In genomic region chr1:6062670-6063069, GRCh38 we compare ENCODE assay signal across 25 cellular contexts. TPM values are rescaled to one million over a fixed set of nuclear protein-coding genes. Genes with fewer than 3 reads are reported as not detected.
DNase-seq lines count a peak whose midpoint lies in the region; ATAC-seq, FAIRE-seq and TF ChIP-seq lines count a peak whose summit lies in the region.
"Had no signal": no experiment of that assay in that cellular context is flagged by ENCODE, and none has a peak within 500 bp of the region (broad histone marks: within the 10 kb centered on the region; RNA-seq: fewer than 3 reads in every experiment).

No MANE protein-coding gene starts in this region.

- intact Hi-C loops in IMR-90 (cut with micrococcal nuclease) (no loop called here), K562 (cut with micrococcal nuclease) (no loop called here), A673 (cut with micrococcal nuclease; ENCODE audit: unreplicated experiment) (no loop called here)

- ATAC-seq in A549 (no peak), IMR-90 (ENCODE audit: low read depth) (no peak), K562 (no peak)
- ATAC-seq: GM12878 had no signal

- H3K14ac ChIP-seq in IMR-90 (replicated peaks; ENCODE audit: low read depth, low read length) = no peak overlapping the region

- H3K79me2 ChIP-seq in K562 (ENCODE audit: control insufficient read depth, insufficient read depth, low read length) = no peaks in the 10 kb centered on the region

- H3K9ac ChIP-seq in IMR-90 (ENCODE audit: low read depth, low read length) (no peak overlapping the region), K562 (ENCODE audit: insufficient read depth in 1 of 2, low read depth in 2 of 2, low read length in 2 of 2) (no peak overlapping the region)
- H3K9ac ChIP-seq: BLaER1 had no signal

- BruUV-seq in IMR-90 (replicated peaks; lab: Mats Ljungman, UMichigan) (no TSS peak), K562 (replicated peaks; lab: Mats Ljungman, UMichigan) (no TSS peak), A673 (replicated peaks; lab: Mats Ljungman, UMichigan) (no TSS peak)

- H3K4me2 ChIP-seq in A549 (no peak overlapping the region), IMR-90 (ENCODE audit: low read depth, low read length) (no peak overlapping the region), K562 (ENCODE audit: insufficient read depth, low read length) (no peak overlapping the region)
- H3K4me2 ChIP-seq: BLaER1 had no signal

- H3K4me3 Mint-ChIP-seq in nephron progenitor cell = no peak overlapping the region
- H3K4me3 Mint-ChIP-seq: CD4-positive, alpha-beta memory T cell; CD4-positive, CD25-positive, alpha-beta regulatory T cell; CD8-positive, alpha-beta memory T cell had no signal

- H2AFZ ChIP-seq in IMR-90 (replicated peaks; ENCODE audit: low read length, poor library complexity) (no peak overlapping the region), K562 (ENCODE audit: low read depth, low read length) (no peak overlapping the region)

- no peak overlapping the region for H2BK120ac ChIP-seq in IMR-90 (ENCODE audit: low read depth, low read length)

- no peak for TF ChIP-seq EP300 in A549 (IDR thresholded peaks at IDR 0.05)
- no peak for TF ChIP-seq EP300 in K562 (IDR thresholded peaks at IDR 0.05; ENCODE audit: low read length)

- H3K4ac ChIP-seq in IMR-90 (ENCODE audit: low read depth, low read length) = no peak overlapping the region

- in situ Hi-C loops in IMR-90 (cut with MboI; ENCODE audit: low sequenced_read_pairs) = no loop called here
- in situ Hi-C loops in K562 (cut with MboI) = no loop called here

- H3K27ac Mint-ChIP-seq in nephron progenitor cell = no peak overlapping the region
- H3K27ac Mint-ChIP-seq: CD4-positive, alpha-beta memory T cell; CD4-positive, CD25-positive, alpha-beta regulatory T cell had no signal

- H4K8ac ChIP-seq in IMR-90 (ENCODE audit: low read depth in 2 of 2, low read length in 2 of 2) = no peak overlapping the region

- H3K27me3 Mint-ChIP-seq in nephron progenitor cell (ENCODE audit: low read depth, poor library complexity) = peaks cover 34% of the 10 kb centered on the region
- H3K27me3 Mint-ChIP-seq: CD4-positive, alpha-beta memory T cell; CD4-positive, CD25-positive, alpha-beta regulatory T cell; CD8-positive, alpha-beta memory T cell had no signal

- no peaks in the 10 kb centered on the region for H3K9me3 Mint-ChIP-seq in nephron progenitor cell
- H3K9me3 Mint-ChIP-seq: CD4-positive, alpha-beta memory T cell; CD4-positive, CD25-positive, alpha-beta regulatory T cell; CD8-positive, alpha-beta memory T cell had no signal

- peaks cover 10% of the 10 kb centered on the region; the same call in 1 of the 2 replicates for H3K27me3 ChIP-seq in IMR-90 (ENCODE audit: control insufficient read depth, insufficient read depth, low read length)
- peaks cover 59 to 93% of the 10 kb centered on the region in 2 experiments for H3K27me3 ChIP-seq in K562 (ENCODE audit: control insufficient read depth in 2 of 2, insufficient read depth in 2 of 2, low read length in 2 of 2)
- H3K27me3 ChIP-seq in A673 (replicated peaks; ENCODE audit: insufficient read depth, low read depth, low read length, poor library complexity) = peaks cover 3% of the 10 kb centered on the region
- H3K27me3 ChIP-seq: BE2C, BLaER1 had no signal

- 89% methylated on average over 6 of the region's 6 CpGs for WGBS in A549 (ENCODE audit: missing lambda C conversion rate)
- WGBS in IMR-90 (ENCODE audit: extremely low coverage in 2 of 2, insufficient read length in 1 of 2), 2 experiments = 20% methylated on average over 1 of the region's 6 CpGs; no CpG with 5 or more reads in 1 of the 2 experiments
- 4% methylated on average over 6 of the region's 6 CpGs for WGBS in K562 (ENCODE audit: insufficient coverage, low coverage, missing lambda C conversion rate)

- H3K23ac ChIP-seq in IMR-90 (ENCODE audit: low read depth, low read length) = no peak overlapping the region

- DNase-seq in A549 (ENCODE audit: low read depth in 1 of 2, low spot score in 1 of 2) (no peak), IMR-90 (no peak), K562 (ENCODE audit: extremely low read depth in 1 of 4, low spot score in 3 of 4) (no peak), A673 (ENCODE audit: low spot score) (no peak), nephron progenitor cell (no peak)
- DNase-seq: 8988T; ACHN; BE2C; C1 segment of cervical spinal cord; CD4-positive, alpha-beta memory T cell; CD4-positive, CD25-positive, alpha-beta regulatory T cell; CD8-positive, alpha-beta memory T cell; COR-L47; DMS 273 treated with DMSO at 0.1 percent for 48 hours; DMS153; DMS53; DMS79; DND-41; EL; GDM1 had no signal

- H3K9me3 ChIP-seq in A549 = no peaks in the 10 kb centered on the region
- H3K9me3 ChIP-seq in IMR-90 (ENCODE audit: control insufficient read depth, insufficient read depth, low read length) = no peaks in the 10 kb centered on the region
- H3K9me3 ChIP-seq in K562 (replicated peaks; ENCODE audit: control insufficient read depth, insufficient read depth, low read depth, low read length) = no peaks in the 10 kb centered on the region
- no peaks in the 10 kb centered on the region for H3K9me3 ChIP-seq in A673 (ENCODE audit: low read depth, low read length, poor library complexity, severe bottlenecking)
- H3K9me3 ChIP-seq: BE2C, BLaER1 had no signal

- TF ChIP-seq RAD21 in A549 (conservative IDR thresholded peaks at IDR 0.05 in 1 of 2, IDR thresholded peaks at IDR 0.05 in 1 of 2) (no peak), IMR-90 (IDR thresholded peaks at IDR 0.05; ENCODE audit: low read length) (no peak), K562 (CRISPR knock-in tag; conservative IDR thresholded peaks at IDR 0.05 in 1 of 2, IDR thresholded peaks at IDR 0.05 in 1 of 2) (no peak)

- CTCF ChIA-PET in A549 (lab: Yijun Ruan, JAX) = interaction anchor here (0.6 to 1.0 kb wide), 3 partner anchors 17 to 373 kb away, joined by 3 to 7 read pairs (median 5); partner anchors contain the start of gene KCNAB2
- CTCF ChIA-PET in IMR-90 (lab: Yijun Ruan, JAX) = interaction anchor here (1.2 kb wide), 1 partner anchor 10 kb away, joined by 3 read pairs; no protein-coding TSS in a partner anchor
- CTCF ChIA-PET in K562 (lab: Yijun Ruan, JAX; ENCODE audit: low intra/inter-chr PET ratio) = no interaction called here
- CTCF ChIA-PET in A673 (lab: Charles Lee) = no interaction called here

- no peak overlapping the region for H3K56ac ChIP-seq in IMR-90 (ENCODE audit: extremely low read depth, insufficient read depth, low read length)

- H4K20me1 ChIP-seq in IMR-90 (ENCODE audit: insufficient read depth, low read length) (no peaks in the 10 kb centered on the region), K562 (replicated peaks; ENCODE audit: control insufficient read depth, insufficient read depth, low read length) (peaks cover 58% of the 10 kb centered on the region)

- H2BK20ac ChIP-seq in IMR-90 (ENCODE audit: low read depth, low read length) = no peak overlapping the region

- no peaks in the 10 kb centered on the region for H3K79me1 ChIP-seq in IMR-90 (ENCODE audit: low read depth in 1 of 2, low read length in 2 of 2)

- H4K5ac ChIP-seq in IMR-90 (ENCODE audit: low read depth, low read length) = no peak overlapping the region

- no peak for FAIRE-seq in A549 (lab: Jason Lieb, UNC)
- FAIRE-seq in K562 (lab: Jason Lieb, UNC) = no peak
- FAIRE-seq: A204.1, GM12878, GM12892, GM18507 had no signal

- dilution Hi-C loops in IMR-90 (cut with HindIII; ENCODE audit: low sequenced_read_pairs, unreplicated experiment) = no loop called here

- H2BK15ac ChIP-seq in IMR-90 (ENCODE audit: low read depth, low read length) = no peak overlapping the region

- no peaks in the 10 kb centered on the region for H3K36me3 Mint-ChIP-seq in nephron progenitor cell (ENCODE audit: low read depth)

- no peaks in the 10 kb centered on the region for H3K36me3 ChIP-seq in IMR-90 (ENCODE audit: control insufficient read depth, insufficient read depth, low read length)
- H3K36me3 ChIP-seq in K562 (ENCODE audit: control insufficient read depth, insufficient read depth, low read length) = no peaks in the 10 kb centered on the region
- no peaks in the 10 kb centered on the region for H3K36me3 ChIP-seq in A673 (ENCODE audit: insufficient read depth, low read length, poor library complexity, severe bottlenecking)
- H3K36me3 ChIP-seq: BE2C had no signal

- H4K91ac ChIP-seq in IMR-90 (ENCODE audit: insufficient read depth, low read depth, low read length) = no peak overlapping the region

- H2AK9ac ChIP-seq in IMR-90 (replicated peaks; ENCODE audit: low read depth, low read length, poor library complexity) = no peak overlapping the region

- POLR2A ChIA-PET in A549 (lab: Yijun Ruan, JAX) = no interaction called here
- POLR2A ChIA-PET in IMR-90 (lab: Charles Lee; ENCODE audit: unreplicated experiment) = no interaction called here
- POLR2A ChIA-PET in K562 (lab: Yijun Ruan, JAX) = interaction anchor here (0.6 to 1.5 kb wide), 7 partner anchors 10 to 151 kb away, joined by 3 to 5 read pairs (median 3); no protein-coding TSS in a partner anchor
- POLR2A ChIA-PET in A673 (lab: Charles Lee; ENCODE audit: low non-redundant PET) = no interaction called here

- H3K4me1 Mint-ChIP-seq in nephron progenitor cell = peaks cover 4% of the 10 kb centered on the region

- H3K9me1 ChIP-seq in IMR-90 (ENCODE audit: insufficient read depth, low read length) = no peaks in the 10 kb centered on the region
- H3K9me1 ChIP-seq in K562 (ENCODE audit: control insufficient read depth, insufficient read depth, low read length) = no peaks in the 10 kb centered on the region

- H3K27ac ChIP-seq in A549 (no peak overlapping the region), IMR-90 (ENCODE audit: insufficient read depth, low read length) (no peak overlapping the region), K562 (ENCODE audit: extremely low read depth, low read depth, low read length) (no peak overlapping the region), A673 (ENCODE audit: low read depth, low read length, poor library complexity, severe bottlenecking) (no peak overlapping the region)
- H3K27ac ChIP-seq: BLaER1 had no signal

- TF ChIP-seq CTCF in A549 (IDR thresholded peaks at IDR 0.05) = no peak
- TF ChIP-seq CTCF in IMR-90 (conservative IDR thresholded peaks at IDR 0.05; ENCODE audit: low read depth, low read length) = no peak
- TF ChIP-seq CTCF in K562 (IDR thresholded peaks at IDR 0.05 in 2 of 3, conservative IDR thresholded peaks at IDR 0.05 in 1 of 3; ENCODE audit: insufficient read depth in 2 of 3, low read depth in 1 of 3, low read length in 3 of 3) = no peak
- no peak for TF ChIP-seq CTCF in A673 (conservative IDR thresholded peaks at IDR 0.05; ENCODE audit: low read depth, low read length)
- TF ChIP-seq CTCF in nephron progenitor cell (IDR thresholded peaks at IDR 0.05) = no peak

- no peak overlapping the region for H2AK5ac ChIP-seq in IMR-90 (ENCODE audit: low read depth, low read length)

- H3K4me1 ChIP-seq in A549 = no peaks in the 10 kb centered on the region
- no peaks in the 10 kb centered on the region for H3K4me1 ChIP-seq in IMR-90 (ENCODE audit: control insufficient read depth, insufficient read depth, low read length)
- H3K4me1 ChIP-seq in K562 (replicated peaks in 1 of 2; ENCODE audit: control insufficient read depth in 2 of 2, insufficient read depth in 2 of 2, low read length in 2 of 2) = peaks cover 0 to 10% of the 10 kb centered on the region in 2 experiments; a peak in 2 of 5 replicates
- H3K4me1 ChIP-seq in A673 (ENCODE audit: insufficient read depth, low read length, poor library complexity, severe bottlenecking) = no peaks in the 10 kb centered on the region

- no peak overlapping the region for H2BK5ac ChIP-seq in IMR-90 (ENCODE audit: low read depth, low read length, poor library complexity, severe bottlenecking)

- H3K18ac ChIP-seq in IMR-90 (ENCODE audit: low read depth, low read length) = no peak overlapping the region

- H3K4me3 ChIP-seq in A549 = no peak overlapping the region
- H3K4me3 ChIP-seq in IMR-90 (ENCODE audit: insufficient read depth, low read depth, low read length) = no peak overlapping the region
- no peak overlapping the region for H3K4me3 ChIP-seq in K562
- H3K4me3 ChIP-seq in A673 (ENCODE audit: low read depth, low read length, poor library complexity, severe bottlenecking) = no peak overlapping the region
- H3K4me3 ChIP-seq: BLaER1, GM12878 had no signal

- TF ChIP-seq POLR2A in A549 (IDR thresholded peaks at IDR 0.05; ENCODE audit: low read length) (no peak), IMR-90 (IDR thresholded peaks at IDR 0.05; ENCODE audit: low read depth, low read length) (no peak), K562 (conservative IDR thresholded peaks at IDR 0.05) (no peak)

RNA-seq across cellular contexts. Expression of gene KCNAB2, which starts 17.0 kb away (rescaled TPM):
- polyA plus RNA-seq in A549 (2011; rRNA removed) (6.4 and 7.3 TPM in 2 replicates), A549 (2017; fragmentation: RNase III; extraction: RNeasy Plus Mini Kit Qiagen cat#74134 plus additional on column Dnase treatment) (9.9 to 11.1 TPM (median 9.9 TPM) in 3 replicates), IMR-90 (2012; rRNA removed) (4.2 and 4.7 TPM in 2 replicates), K562 (2011; rRNA removed) (5.8 and 7.4 TPM in 2 replicates), K562 (2014; fragmentation: Illumina TruSeq; extraction: Trizol) (8.1 and 8.2 TPM in 2 replicates), K562 (2014; fragmentation: Nextera tagmentation; extraction: Ambion mirVana) (1 to 10 TPM; 1.8 to 2.4 TPM), K562 (2014; rRNA removed) (8.3 and 10.8 TPM in 2 replicates)
- polyA plus RNA-seq in A549 (2012; cell fraction: cytosol; rRNA removed) = 6.7 and 7.7 TPM in 2 replicates
- 13.2 and 15.0 TPM in 2 replicates for polyA plus RNA-seq in A549 (2012; cell fraction: nucleus; rRNA removed)
- polyA minus RNA-seq in A549 (2011; rRNA and poly(A)+ RNA removed) = 6.0 and 6.1 TPM in 2 replicates
- total RNA-seq in IMR-90 (2012; rRNA removed) (1.1 and 1.3 TPM in 2 replicates), K562 (2014; rRNA removed) (4.0 and 11.1 TPM in 2 replicates), K562 (2014; rRNA removed; fragmentation: Illumina TruSeq; extraction: Trizol) (7.1 and 7.2 TPM in 2 replicates), K562 (2015; rRNA removed; fragmentation: Illumina TruSeq; extraction: Trizol) (6.1 and 6.4 TPM in 2 replicates), K562 (2021) (14.7 and 15.8 TPM in 2 replicates), A673 (2021) (6.4 and 7.7 TPM in 2 replicates)
- 3.1 and 4.9 TPM in 2 replicates for polyA plus RNA-seq in IMR-90 (2012; cell fraction: cytosol; rRNA removed)
- 12.2 and 13.0 TPM in 2 replicates for polyA plus RNA-seq in IMR-90 (2012; cell fraction: nucleus; rRNA removed; ENCODE audit: low replicate concordance)
- 23.9 and 48.7 TPM in 2 replicates for total RNA-seq in K562 (2011; cell fraction: chromatin; rRNA removed; ENCODE audit: low replicate concordance)
- total RNA-seq in K562 (2011; cell fraction: nucleolus; rRNA removed) = 31.2 and 38.0 TPM in 2 replicates
- 23.7 and 24.4 TPM in 2 replicates for total RNA-seq in K562 (2011; cell fraction: nucleoplasm; rRNA removed)
- polyA plus RNA-seq in K562 (2011; cell fraction: cytosol; rRNA removed) = 3.5 and 7.3 TPM in 2 replicates
- 19.8 and 26.0 TPM in 2 replicates for polyA plus RNA-seq in K562 (2011; cell fraction: nucleus; rRNA removed)
- 11.8 and 15.5 TPM in 2 replicates for polyA plus RNA-seq in K562 (2012)
- polyA minus RNA-seq in K562 (2011; rRNA and poly(A)+ RNA removed) = 2.0 and 5.5 TPM in 2 replicates
- 3.7 and 4.5 TPM in 2 replicates for polyA minus RNA-seq in K562 (2011; cell fraction: cytosol; rRNA and poly(A)+ RNA removed)
- polyA minus RNA-seq in K562 (2011; cell fraction: nucleus; rRNA and poly(A)+ RNA removed) = 13.6 and 16.0 TPM in 2 replicates

Comparison
In these comparisons a context has a peak if more than half of its experiments do, and no peak if none do; other contexts are left out.
1. CTCF ChIA-PET loops: an anchor here in A549 (0.6 to 1.0 kb wide) and IMR-90 (1.2 kb wide); none called in K562 and A673.
2. Of the 35 proteins assayed by ChIP-seq in both K562 and A549: peak only in K562: none; only in A549: none; in both: MAFK; in neither: 34.